Comparison of ENCODE assay signal across 9 cellular contexts in genomic region chr3:185857208-185857607, GRCh38.
"Had no signal": no experiment of that assay in that cellular context is flagged by ENCODE, and none has a peak within 500 bp of the region (broad histone marks: within the 10 kb centered on the region; RNA-seq: fewer than 3 reads in every experiment).

No MANE protein-coding gene starts in this region.

- H3K4me2 ChIP-seq: KMS-11 had no signal

- H3K27ac ChIP-seq: GM23248, KMS-11 had no signal

- ATAC-seq: HCT116 had no signal

- H3K4me1 ChIP-seq: HAP-1 had no signal

- H3K4me3 ChIP-seq: GM23248, HAP-1 had no signal

- H2AFZ ChIP-seq: GM23248 had no signal

- H3K9ac ChIP-seq: GM23248, KMS-11 had no signal

- H3K9me3 ChIP-seq: HAP-1 had no signal

- H3K36me3 ChIP-seq: HAP-1 had no signal

- DNase-seq: GM23248, GOT3, H7, HFFc6, KBM-7 had no signal

- FAIRE-seq: HTR-8/SVneo had no signal
